ENCODE assay signal across 1 cellular context in genomic region chr20:50146732-50147662, GRCh38.
A peak's percentile ranks its signal among the peaks of the same experiment; 100 is the strongest.
TF ChIP-seq lines count a peak whose summit lies in the region.

No MANE protein-coding gene starts in this region.

TF ChIP-seq in K562, 482 proteins besides CTCF, POLR2A, EP300 and RAD21 (continued from another document):
- TF ChIP-seq TCFL5 (CRISPR knock-in tag; conservative IDR thresholded peaks at IDR 0.05) (0 out of 2 replicates have a peak, but pooled peaks have one; percentile 5), ASH1L (IDR thresholded peaks at IDR 0.05; ENCODE audit: borderline replicate concordance, low read depth, partially characterized antibody) (no peak), NFRKB (IDR thresholded peaks at IDR 0.05; ENCODE audit: low read depth) (0 out of 2 replicates have a peak, but pooled peaks have one; percentile 64), TBP (optimal IDR thresholded peaks at IDR 0.05; ENCODE audit: low read depth, low read length) (peak; percentile 27), ZNF584 (CRISPR knock-in tag; IDR thresholded peaks at IDR 0.05; ENCODE audit: low read depth) (peak; percentile 93), ZNF511 (CRISPR knock-in tag; IDR thresholded peaks at IDR 0.05) (peak; percentile 56; the same call in 1 of the 2 replicates), CXXC5 (CRISPR knock-in tag; IDR thresholded peaks at IDR 0.05) (peak; percentile 49; the same call in 1 of the 2 replicates), DPF2 (IDR thresholded peaks at IDR 0.05) (peak; percentile 18; the same call in 1 of the 2 replicates), ILF3 (IDR thresholded peaks at IDR 0.05; ENCODE audit: borderline replicate concordance) (no peak), ZNF644 (tag; IDR thresholded peaks at IDR 0.05; ENCODE audit: low read depth) (no peak), ZKSCAN1 (IDR thresholded peaks at IDR 0.05; ENCODE audit: low read depth, low read length) (no peak), E2F5 (CRISPR knock-in tag; IDR thresholded peaks at IDR 0.05) (no peak), RFX1 (IDR thresholded peaks at IDR 0.05) (peak; percentile 37; the same call in 1 of the 2 replicates), PHF8 (IDR thresholded peaks at IDR 0.05; ENCODE audit: borderline replicate concordance, low read length) (peak; percentile 53; the same call in 1 of the 2 replicates), ETS1 (conservative IDR thresholded peaks at IDR 0.05; ENCODE audit: control insufficient read depth, low read depth, low read length) (peak; percentile 36; the same call in 1 of the 2 replicates), FOXK1 (CRISPR knock-in tag; IDR thresholded peaks at IDR 0.05; ENCODE audit: borderline replicate concordance) (no peak), MECOM (CRISPR knock-in tag; IDR thresholded peaks at IDR 0.05) (0 out of 2 replicates have a peak, but pooled peaks have one; percentile 37), ZNF277 (CRISPR knock-in tag; IDR thresholded peaks at IDR 0.05; ENCODE audit: borderline replicate concordance) (no peak), ZNF134 (CRISPR knock-in tag; conservative IDR thresholded peaks at IDR 0.05) (no peak), FOXP1 (CRISPR knock-in tag; IDR thresholded peaks at IDR 0.05) (no peak), TEAD1 (CRISPR knock-in tag; IDR thresholded peaks at IDR 0.05) (peak in 1 of 2 experiments; percentile 5; a peak in 1 of 4 replicates), ZNF707 (CRISPR knock-in tag; conservative IDR thresholded peaks at IDR 0.05) (no peak), HSF4 (CRISPR knock-in tag; IDR thresholded peaks at IDR 0.05; ENCODE audit: borderline replicate concordance) (no peak), BCOR (IDR thresholded peaks at IDR 0.05) (no peak), ZNF79 (CRISPR knock-in tag; IDR thresholded peaks at IDR 0.05; ENCODE audit: low read depth) (0 out of 2 replicates have a peak, but pooled peaks have one; percentile 17), ZFX (CRISPR knock-in tag; IDR thresholded peaks at IDR 0.05) (peak; percentile 84), RBM22 (IDR thresholded peaks at IDR 0.05; ENCODE audit: low read depth, low read length, poor library complexity, severe bottlenecking) (no peak), NRF1 (conservative IDR thresholded peaks at IDR 0.05 in 1 of 2, IDR thresholded peaks at IDR 0.05 in 1 of 2) (peak; percentile 78 to 81), ZNF583 (CRISPR knock-in tag; IDR thresholded peaks at IDR 0.05) (0 out of 2 replicates have a peak, but pooled peaks have one; percentile 31), USF1 (CRISPR knock-in tag; IDR thresholded peaks at IDR 0.05) (0 out of 2 replicates have a peak, but pooled peaks have one; percentile 12), ZNF175 (CRISPR knock-in tag; IDR thresholded peaks at IDR 0.05; ENCODE audit: low read depth) (peak; percentile 89), NR2C2 (CRISPR knock-in tag; IDR thresholded peaks at IDR 0.05) (no peak), NR2C2 (tag; IDR thresholded peaks at IDR 0.05) (peak; percentile 75), ZNF766 (CRISPR knock-in tag; conservative IDR thresholded peaks at IDR 0.05) (peak; percentile 71; the same call in 1 of the 2 replicates), POU5F1 (IDR thresholded peaks at IDR 0.05; ENCODE audit: borderline replicate concordance, low read depth, low read length, partially characterized antibody) (no peak)
